ENCODE assay signal across 2 cellular contexts in genomic region chr17:82076785-82077591, GRCh38.
TF ChIP-seq lines count a peak whose summit lies in the region.

No MANE protein-coding gene starts in this region.

TF ChIP-seq in SK-N-SH treated with all-trans-retinoic acid at 6 μM for 48 hours, 23 proteins besides CTCF, POLR2A, EP300 and RAD21 (continued from another document):
- TF ChIP-seq ZNF70 (CRISPR knock-in tag; IDR thresholded peaks at IDR 0.05) (no peak), ISL1 (CRISPR knock-in tag; IDR thresholded peaks at IDR 0.05) (no peak), GLIS3 (CRISPR knock-in tag; IDR thresholded peaks at IDR 0.05) (no peak), ZNF565 (CRISPR knock-in tag; conservative IDR thresholded peaks at IDR 0.05; ENCODE audit: low read depth) (no peak), CREB5 (CRISPR knock-in tag; IDR thresholded peaks at IDR 0.05; ENCODE audit: low read depth) (no peak), TSHZ2 (CRISPR knock-in tag; IDR thresholded peaks at IDR 0.05) (no peak), ARNTL (CRISPR knock-in tag; IDR thresholded peaks at IDR 0.05; ENCODE audit: borderline replicate concordance, low read depth) (no peak)

TF ChIP-seq in SK-N-SH, 30 proteins besides CTCF, POLR2A, EP300 and RAD21 (continued from another document):
- TF ChIP-seq ZBTB33 (IDR thresholded peaks at IDR 0.05; ENCODE audit: borderline replicate concordance, low read depth), result no peak
- TF ChIP-seq MXI1 (IDR thresholded peaks at IDR 0.05; ENCODE audit: low read depth, low read length), result no peak
- TF ChIP-seq CHD2 (IDR thresholded peaks at IDR 0.05; ENCODE audit: low read length, partially characterized antibody), result no peak
- no peak for TF ChIP-seq SMC3 (IDR thresholded peaks at IDR 0.05; ENCODE audit: low read depth, low read length)
- TF ChIP-seq RXRA (IDR thresholded peaks at IDR 0.05; ENCODE audit: borderline replicate concordance, low read depth), result no peak
- TF ChIP-seq GATA2 (CRISPR knock-in tag; IDR thresholded peaks at IDR 0.05), result no peak
- TF ChIP-seq FOXJ3 (CRISPR knock-in tag; IDR thresholded peaks at IDR 0.05), result no peak
- TF ChIP-seq POLR2AphosphoS5 (IDR thresholded peaks at IDR 0.05; ENCODE audit: low read depth, low read length), result no peak
- TF ChIP-seq EZH2phosphoT487 (IDR thresholded peaks at IDR 0.05; ENCODE audit: borderline replicate concordance, low read depth), result no peak
